30 cellular contexts compared by ENCODE assay signal in the genomic region with DNA sequence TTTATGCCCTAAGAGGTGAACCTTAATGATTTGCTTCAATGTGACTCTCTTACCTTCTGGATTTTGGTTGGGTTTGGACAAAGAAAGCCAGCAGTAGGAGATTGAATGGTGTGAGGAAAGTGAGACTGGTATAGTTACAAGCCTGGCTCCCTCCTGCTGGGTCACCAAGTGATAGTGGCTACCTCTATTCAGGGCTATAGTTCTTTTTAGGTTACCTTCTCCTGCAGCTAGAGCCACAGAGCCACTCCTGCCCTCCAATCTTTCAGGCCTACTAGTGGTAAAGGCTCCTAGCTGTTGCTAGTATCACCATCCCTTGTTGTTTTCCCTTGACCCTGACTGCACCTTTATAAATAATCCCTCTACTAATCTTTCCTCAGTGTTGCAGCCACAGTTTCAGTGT.
"Had no signal": no experiment of that assay in that cellular context is flagged by ENCODE, and none has a peak within 500 bp of the region (broad histone marks: within the 10 kb centered on the region; RNA-seq: fewer than 3 reads in every experiment).

No MANE protein-coding gene starts in this region.

- H3K4me1 Mint-ChIP-seq: memory B cell; naive B cell; neural crest cell; stimulated activated effector memory CD8-positive, alpha-beta T cell treated with anti-CD3 and anti-CD28 coated beads, Interleukin-12 subunit alpha, Interleukin-12 subunit beta, amount 100 ng/mL, for 72 hours had no signal

- DNase-seq: cortex of kidney; dorsolateral prefrontal cortex; effector CD4-positive, alpha-beta T cell; esophagus squamous epithelium; foreskin melanocyte; hypothalamus; kidney; mucosa of descending colon; naive B cell; stimulated activated CD4-positive, alpha-beta T cell treated with anti-CD3 and anti-CD28 coated beads, Interleukin-12 subunit alpha, Interleukin-12 subunit beta, amount 100 ng/mL, for 4 hours; stimulated activated CD4-positive, alpha-beta T cell treated with anti-CD3 and anti-CD28 coated beads, Interleukin-2, amount 100 ng/mL, for 24 hours; stimulated activated CD4-positive, alpha-beta T cell treated with anti-CD3 and anti-CD28 coated beads, Interleukin-4, amount 100 ng/mL, for 24 hours; stimulated activated naive CD4-positive, alpha-beta T cell treated with Interleukin-2 at 50 U/mL for 16 hours; stomach; thyroid gland; trophoblast cell had no signal

- H3K9ac ChIP-seq: parathyroid adenoma had no signal

- H3K36me3 ChIP-seq: esophagus squamous epithelium, neutrophil, right atrium auricular region, stomach, thyroid gland, vagina had no signal

- H3K4me1 ChIP-seq: esophagus squamous epithelium, parathyroid adenoma, right atrium auricular region, stomach, vagina had no signal

- ATAC-seq: left lobe of liver; mucosa of descending colon; natural killer cell treated with Interleukin-12 subunit alpha and Interleukin-12 subunit beta and Interleukin-15 and Interleukin-18, amount 100 ng/mL, for 72 hours; sciatic nerve; stimulated activated effector memory CD8-positive, alpha-beta T cell treated with anti-CD3 and anti-CD28 coated beads, Interleukin-12 subunit alpha, Interleukin-12 subunit beta, amount 100 ng/mL, for 72 hours had no signal

- H3K36me3 Mint-ChIP-seq: memory B cell; mesothelial cell of epicardium; naive B cell; natural killer cell treated with Interleukin-12 subunit alpha and Interleukin-12 subunit beta and Interleukin-15 and Interleukin-18, amount 100 ng/mL, for 72 hours; stimulated activated effector memory CD8-positive, alpha-beta T cell treated with anti-CD3 and anti-CD28 coated beads, Interleukin-12 subunit alpha, Interleukin-12 subunit beta, amount 100 ng/mL, for 72 hours had no signal

- H3K27me3 Mint-ChIP-seq: memory B cell, progenitor cell of endocrine pancreas had no signal

- H3K27me3 ChIP-seq: neutrophil, stomach, thyroid gland, vagina had no signal

- H3K4me3 Mint-ChIP-seq: memory B cell; mesothelial cell of epicardium; naive B cell; natural killer cell treated with Interleukin-12 subunit alpha and Interleukin-12 subunit beta and Interleukin-15 and Interleukin-18, amount 100 ng/mL, for 72 hours; neural crest cell; stimulated activated effector memory CD8-positive, alpha-beta T cell treated with anti-CD3 and anti-CD28 coated beads, Interleukin-12 subunit alpha, Interleukin-12 subunit beta, amount 100 ng/mL, for 72 hours had no signal

- H3K4me3 ChIP-seq: dorsolateral prefrontal cortex, esophagus squamous epithelium, lung, mucosa of descending colon, right atrium auricular region, smooth muscle cell, stomach, thyroid gland, vagina had no signal

- H3K9me3 Mint-ChIP-seq: memory B cell; naive B cell; natural killer cell treated with Interleukin-12 subunit alpha and Interleukin-12 subunit beta and Interleukin-15 and Interleukin-18, amount 100 ng/mL, for 72 hours; neural crest cell; stimulated activated effector memory CD8-positive, alpha-beta T cell treated with anti-CD3 and anti-CD28 coated beads, Interleukin-12 subunit alpha, Interleukin-12 subunit beta, amount 100 ng/mL, for 72 hours had no signal

- H3K27ac Mint-ChIP-seq: memory B cell; mesothelial cell of epicardium; naive B cell; natural killer cell treated with Interleukin-12 subunit alpha and Interleukin-12 subunit beta and Interleukin-15 and Interleukin-18, amount 100 ng/mL, for 72 hours; progenitor cell of endocrine pancreas; stimulated activated effector memory CD8-positive, alpha-beta T cell treated with anti-CD3 and anti-CD28 coated beads, Interleukin-12 subunit alpha, Interleukin-12 subunit beta, amount 100 ng/mL, for 72 hours had no signal

- H3K79me2 ChIP-seq: parathyroid adenoma had no signal

- H3K27ac ChIP-seq: dorsolateral prefrontal cortex, esophagus squamous epithelium, neutrophil, parathyroid adenoma, right atrium auricular region, stomach, thyroid gland, vagina had no signal

- H3K4me2 ChIP-seq: smooth muscle cell had no signal
